Comparison of ENCODE assay signal across 26 cellular contexts in genomic region chr9:37379835-37380234, GRCh38. TPM values are rescaled to one million over a fixed set of nuclear protein-coding genes. Genes with fewer than 3 reads are reported as not detected.
DNase-seq lines count a peak whose midpoint lies in the region; ATAC-seq, FAIRE-seq and TF ChIP-seq lines count a peak whose summit lies in the region.
"Had no signal": no experiment of that assay in that cellular context is flagged by ENCODE, and none has a peak within 500 bp of the region (broad histone marks: within the 10 kb centered on the region; RNA-seq: fewer than 3 reads in every experiment).

No MANE protein-coding gene starts in this region.

- POLR2A ChIA-PET in HepG2 (lab: Yijun Ruan, JAX), result no interaction called here

- intact Hi-C loops in HepG2 (cut with micrococcal nuclease; ENCODE audit: unreplicated experiment) (no loop called here), right lobe of liver (cut with DNase I) (no loop called here)

- CTCF ChIA-PET in HepG2 (lab: Yijun Ruan, JAX; ENCODE audit: low intra/inter-chr PET ratio, low total read pairs), result no interaction called here

- H4K20me1 ChIP-seq in HepG2 (ENCODE audit: insufficient read depth, low read length) (no peaks in the 10 kb centered on the region), OCI-LY3 (ENCODE audit: insufficient read depth, low read length) (no peaks in the 10 kb centered on the region)

- in situ Hi-C loops in HepG2 (cut with HindIII; ENCODE audit: extremely low pct_ligation_motif_present, low pct_unique_long_range_greater_than_20kb), result no loop called here

- no peaks in the 10 kb centered on the region for H3K27me3 Mint-ChIP-seq in glutamatergic neuron (ENCODE audit: unreplicated experiment)

- H3K4me3 Mint-ChIP-seq in glutamatergic neuron (ENCODE audit: unreplicated experiment), result no peak overlapping the region
- H3K4me3 Mint-ChIP-seq: CD14-positive monocyte; CD8-positive, alpha-beta memory T cell; HFFc6 had no signal

- 34% methylated on average over 2 of the region's 2 CpGs for WGBS in HepG2 (ENCODE audit: low lambda C conversion rate)
- WGBS in right lobe of liver (ENCODE audit: insufficient coverage, low coverage, low lambda C conversion rate, missing lambda C conversion rate), result 80% methylated on average over 2 of the region's 2 CpGs

- no peak for TF ChIP-seq RAD21 in HepG2 (CRISPR knock-in tag; IDR thresholded peaks at IDR 0.05)

- H3K36me3 Mint-ChIP-seq in glutamatergic neuron (ENCODE audit: unreplicated experiment), result peaks cover 7% of the 10 kb centered on the region
- H3K36me3 Mint-ChIP-seq: CD14-positive monocyte had no signal

- H3K27ac ChIP-seq in HepG2 (ENCODE audit: extremely low read length, insufficient read depth, low read length) (no peak overlapping the region), right lobe of liver (no peak overlapping the region), OCI-LY3 (ENCODE audit: low read length) (peak overlapping the region; percentile 96)
- H3K27ac ChIP-seq: 22Rv1, GM23248, RWPE1 had no signal

- H3K4me3 ChIP-seq in HepG2 (replicated peaks in 1 of 3; ENCODE audit: insufficient read depth in 1 of 3, low read depth in 2 of 3, low read length in 3 of 3) (no peak overlapping the region), right lobe of liver (no peak overlapping the region), OCI-LY3 (ENCODE audit: low read length) (no peak overlapping the region)
- H3K4me3 ChIP-seq: GM23248 had no signal

- no peak overlapping the region for H3K27ac Mint-ChIP-seq in glutamatergic neuron (ENCODE audit: unreplicated experiment)
- H3K27ac Mint-ChIP-seq: CD14-positive monocyte, HFFc6 had no signal

- ATAC-seq in HepG2 (no peak), right lobe of liver (no peak), GM18909 (IDR thresholded peaks at IDR 0.05; ENCODE audit: poor library complexity, unreplicated experiment) (no peak), HG03097 (IDR thresholded peaks at IDR 0.05; ENCODE audit: low FRiP score, unreplicated experiment) (no peak)
- ATAC-seq: Panc1 had no signal

- H2AFZ ChIP-seq in HepG2 (ENCODE audit: low read length), result no peak overlapping the region
- no peak overlapping the region for H2AFZ ChIP-seq in OCI-LY3 (ENCODE audit: low read depth, low read length)
- H2AFZ ChIP-seq: GM23248 had no signal

- H3K36me3 ChIP-seq in HepG2 (replicated peaks in 1 of 2; ENCODE audit: control insufficient read depth in 1 of 2, insufficient read depth in 2 of 2, low read length in 2 of 2), result no peaks in the 10 kb centered on the region
- no peaks in the 10 kb centered on the region for H3K36me3 ChIP-seq in right lobe of liver
- H3K36me3 ChIP-seq in OCI-LY3 (replicated peaks; ENCODE audit: low read depth, low read length), result peaks cover 9% of the 10 kb centered on the region
- H3K36me3 ChIP-seq: BE2C had no signal

- H3K4me2 ChIP-seq in HepG2 (ENCODE audit: low read depth, low read length), result no peak overlapping the region
- peak overlapping the region; percentile 25; the same call in 1 of the 2 replicates for H3K4me2 ChIP-seq in OCI-LY3 (ENCODE audit: low read length)

- no peak for FAIRE-seq in HepG2 (lab: Jason Lieb, UNC)

- peaks cover 17% of the 10 kb centered on the region for H3K4me1 ChIP-seq in HepG2 (ENCODE audit: insufficient read depth, low read length)
- H3K4me1 ChIP-seq in right lobe of liver, result no peaks in the 10 kb centered on the region
- H3K4me1 ChIP-seq in OCI-LY3 (ENCODE audit: low read length), result peaks cover 94% of the 10 kb centered on the region
- H3K4me1 ChIP-seq: BE2C had no signal

- TF ChIP-seq EP300 in HepG2 (IDR thresholded peaks at IDR 0.05; ENCODE audit: low read depth in 2 of 2, low read length in 2 of 2) (no peak), HepG2 (CRISPR knock-in tag; IDR thresholded peaks at IDR 0.05; ENCODE audit: borderline replicate concordance) (no peak)

- H3K9me3 Mint-ChIP-seq in glutamatergic neuron (ENCODE audit: unreplicated experiment), result peaks cover 1% of the 10 kb centered on the region

- H3K9ac ChIP-seq in HepG2 (ENCODE audit: insufficient read depth, low read depth, low read length) (no peak overlapping the region), OCI-LY3 (ENCODE audit: low read length) (peak overlapping the region; percentile 86)
- H3K9ac ChIP-seq: GM23248 had no signal

- no TSS peak for BruUV-seq in HepG2 (replicated peaks; lab: Mats Ljungman, UMichigan)

- H3K9me3 ChIP-seq in HepG2 (ENCODE audit: low read length), result no peaks in the 10 kb centered on the region
- H3K9me3 ChIP-seq in right lobe of liver, result no peaks in the 10 kb centered on the region
- no peaks in the 10 kb centered on the region for H3K9me3 ChIP-seq in OCI-LY3 (ENCODE audit: insufficient read depth, low read length)
- H3K9me3 ChIP-seq: BE2C had no signal

- TF ChIP-seq POLR2A in HepG2 (IDR thresholded peaks at IDR 0.05; ENCODE audit: insufficient read depth in 1 of 2, low read depth in 2 of 2, low read length in 2 of 2) (no peak), right lobe of liver (IDR thresholded peaks at IDR 0.05) (no peak)

- DNase-seq in HepG2 (ENCODE audit: low spot score) (no peak), right lobe of liver (no peak), glutamatergic neuron (peak; percentile 29)
- DNase-seq in NK-92 treated with Interleukin-12 subunit alpha and Interleukin-12 subunit beta, amount 100 ng/mL, for 24 hours (lab: John Stamatoyannopoulos, UW), result no peak
- DNase-seq: BE2C; CD8-positive, alpha-beta memory T cell; DMS 273 treated with DMSO at 0.1 percent for 48 hours; DMS79; GF-D8; GM23248; H7; HFFc6; KG1; MM.1S; NCI-H2029; NCI-H446; NCI-H524 treated with DMSO at 0.1 percent for 48 hours; NCI-H774; SHP77 treated with DMSO at 0.1 percent for 48 hours had no signal

- H3K27me3 ChIP-seq in HepG2 (ENCODE audit: control insufficient read depth in 1 of 2, insufficient read depth in 2 of 2, low read length in 2 of 2) (peaks cover 0 to 9% of the 10 kb centered on the region in 2 experiments; a peak in 2 of 5 replicates), right lobe of liver (no peaks in the 10 kb centered on the region), OCI-LY3 (ENCODE audit: low read depth, low read length) (no peaks in the 10 kb centered on the region)
- H3K27me3 ChIP-seq: BE2C had no signal

- peaks cover 10% of the 10 kb centered on the region for H3K4me1 Mint-ChIP-seq in glutamatergic neuron (ENCODE audit: low read depth, unreplicated experiment)
- H3K4me1 Mint-ChIP-seq: CD14-positive monocyte; CD8-positive, alpha-beta memory T cell had no signal

- TF ChIP-seq CTCF in HepG2 (CRISPR knock-in tag; IDR thresholded peaks at IDR 0.05), result no peak
- TF ChIP-seq CTCF in right lobe of liver (IDR thresholded peaks at IDR 0.05), result no peak
- TF ChIP-seq CTCF in OCI-LY3 (IDR thresholded peaks at IDR 0.05; ENCODE audit: low read depth, low read length), result no peak
- no peak for TF ChIP-seq CTCF in glutamatergic neuron (IDR thresholded peaks at IDR 0.05; ENCODE audit: partially characterized antibody, unreplicated experiment)

- no peaks in the 10 kb centered on the region for H3K79me2 ChIP-seq in HepG2 (ENCODE audit: insufficient read depth, low read length)
- H3K79me2 ChIP-seq in OCI-LY3 (ENCODE audit: low read length), result no peaks in the 10 kb centered on the region

TF ChIP-seq in HepG2, 621 proteins besides CTCF, POLR2A, EP300 and RAD21:
- TF ChIP-seq NFE2L1 (CRISPR knock-in tag; IDR thresholded peaks at IDR 0.05; ENCODE audit: borderline replicate concordance) (no peak), ZNF263 (CRISPR knock-in tag; IDR thresholded peaks at IDR 0.05) (peak; percentile 60; the same call in 1 of the 2 replicates)

RNA-seq across cellular contexts. Expression of gene GRHPR, which starts 42.7 kb away (rescaled TPM):
- total RNA-seq in HepG2 (2016; rRNA removed; fragmentation: Illumina TruSeq; extraction: Trizol) (115 and 127 TPM in 2 replicates), right lobe of liver (100 to 1,000 TPM; 159 to 424 (median 359) TPM), glutamatergic neuron (ENCODE audit: unreplicated experiment) (78.1 TPM)
- 58.9 and 75.1 TPM in 2 replicates for total RNA-seq in HepG2 (2016; cell fraction: cytosol; rRNA removed; fragmentation: Illumina TruSeq; extraction: Trizol; ENCODE audit: low read depth)
- 119 and 128 TPM in 2 replicates for total RNA-seq in HepG2 (2016; cell fraction: insoluble cytoplasmic fraction; rRNA removed; fragmentation: Illumina TruSeq; extraction: Trizol)
- 66.5 and 84.7 TPM in 2 replicates for total RNA-seq in HepG2 (2016; cell fraction: membrane; rRNA removed; fragmentation: Illumina TruSeq; extraction: Trizol)
- 73.9 and 76.5 TPM in 2 replicates for total RNA-seq in HepG2 (2016; cell fraction: nucleus; rRNA removed; fragmentation: Illumina TruSeq; extraction: Trizol)
- polyA plus RNA-seq in HepG2 (2011; rRNA removed), result 113 and 127 TPM in 2 replicates
- 126 and 161 TPM in 2 replicates for polyA plus RNA-seq in HepG2 (2011; cell fraction: cytosol; rRNA removed)
- polyA plus RNA-seq in HepG2 (2011; cell fraction: nucleus; rRNA removed), result 121 and 122 TPM in 2 replicates
- 66.2 and 76.0 TPM in 2 replicates for polyA plus RNA-seq in HepG2 (2012)
- 48.7 and 72.2 TPM in 2 replicates for polyA plus RNA-seq in HepG2 (2016; cell fraction: cytosol; fragmentation: Illumina TruSeq; extraction: Trizol; ENCODE audit: low read depth)
- polyA plus RNA-seq in HepG2 (2016; cell fraction: insoluble cytoplasmic fraction; fragmentation: Illumina TruSeq; extraction: Trizol; ENCODE audit: low read depth), result 135 and 143 TPM in 2 replicates
- polyA plus RNA-seq in HepG2 (2016; cell fraction: membrane; fragmentation: Illumina TruSeq; extraction: Trizol; ENCODE audit: low read depth), result 58.4 and 72.9 TPM in 2 replicates
- 111 and 117 TPM in 2 replicates for polyA plus RNA-seq in HepG2 (2016; cell fraction: nucleus; fragmentation: Illumina TruSeq; extraction: Trizol; ENCODE audit: insufficient read depth, low read depth)
- polyA minus RNA-seq in HepG2 (2011; rRNA and poly(A)+ RNA removed; ENCODE audit: low replicate concordance), result 126 and 157 TPM in 2 replicates
- 42.8 and 47.7 TPM in 2 replicates for polyA minus RNA-seq in HepG2 (2011; cell fraction: cytosol; rRNA and poly(A)+ RNA removed)
- polyA minus RNA-seq in HepG2 (2011; cell fraction: nucleus; rRNA and poly(A)+ RNA removed), result 54.1 and 61.8 TPM in 2 replicates
